39 cellular contexts compared by ENCODE assay signal in genomic region chr11:21301981-21302380, GRCh38.
"Had no signal": no experiment of that assay in that cellular context is flagged by ENCODE, and none has a peak within 500 bp of the region (broad histone marks: within the 10 kb centered on the region; RNA-seq: fewer than 3 reads in every experiment).

No MANE protein-coding gene starts in this region.

- H3K4me1 ChIP-seq: adrenal gland, ascending aorta, body of pancreas, breast epithelium had no signal

- DNase-seq: activated effector memory CD4-positive, alpha-beta T cell treated with anti-CD3 and anti-CD28 coated beads, Interleukin-2, amount 50 U/mL, for 16 hours; activated effector memory CD4-positive, alpha-beta T cell treated with Interleukin-2 at 50 U/mL for 16 hours; activated gamma-delta T cell; activated gamma-delta T cell treated with Interleukin-2 at 50 U/mL for 16 hours; activated naive CD4-positive, alpha-beta T cell; activated naive CD4-positive, alpha-beta T cell treated with anti-CD3 and anti-CD28 coated beads for 36 hours; activated naive CD4-positive, alpha-beta T cell treated with anti-CD3 and anti-CD28 coated beads, Interleukin-2, amount 10 ng/mL, durations not matched to agents 7 days and 5 days; activated naive CD4-positive, alpha-beta T cell treated with anti-CD3 and anti-CD28 coated beads, Interleukin-2, amount 50 U/mL, for 16 hours; activated naive CD4-positive, alpha-beta T cell treated with Interleukin-2 at 50 U/mL for 16 hours; activated naive CD8-positive, alpha-beta T cell treated with anti-CD3 and anti-CD28 coated beads for 36 hours; activated naive CD8-positive, alpha-beta T cell treated with anti-CD3 and anti-CD28 coated beads, Interleukin-2, amount 10 ng/mL, durations not matched to agents 7 days and 5 days; activated naive CD8-positive, alpha-beta T cell treated with anti-CD3 and anti-CD28 coated beads, Interleukin-2, amount 50 U/mL, for 24 hours; activated T-cell treated with anti-CD3 and anti-CD28 coated beads, Interleukin-2, amount 50 U/mL, for 24 hours; activated T-cell treated with anti-CD3 and anti-CD28 coated beads, Interleukin-2, amount 50 U/mL, for 4 hours; activated T-cell treated with anti-CD3 and anti-CD28 coated beads, Interleukin-2, amount 50 U/mL, for 48 hours; activated T-cell treated with anti-CD3 and anti-CD28 coated beads, Interleukin-2, amount 50 U/mL, for 72 hours; adrenal gland; amniotic stem cell; amygdala; anterior cingulate cortex; aorta; body of pancreas; brain microvascular endothelial cell; caudate nucleus; central memory CD4-positive, alpha-beta T cell; cerebellar nuclear complex had no signal

- H3K36me3 ChIP-seq: adrenal gland, ascending aorta, brain microvascular endothelial cell, breast epithelium, cardiac muscle cell had no signal

- FAIRE-seq: astrocyte, bronchial epithelial cell had no signal

- ATAC-seq: activated naive CD4-positive, alpha-beta T cell treated with anti-CD3 and anti-CD28 coated beads, Interleukin-2, amount 50 U/mL, for 72 hours; activated naive CD8-positive, alpha-beta T cell treated with anti-CD3 and anti-CD28 coated beads, Interleukin-2, amount 50 U/mL, for 24 hours; activated T-cell treated with anti-CD3 and anti-CD28 coated beads, Interleukin-2, amount 50 U/mL, for 4 hours; activated T-cell treated with anti-CD3 and anti-CD28 coated beads, Interleukin-2, amount 50 U/mL, for 72 hours; activated T-helper 17 cell treated with anti-CD3 and anti-CD28 coated beads, Interleukin-2, amount 50 U/mL, for 72 hours; body of pancreas had no signal

- H3K9me3 Mint-ChIP-seq: activated naive CD8-positive, alpha-beta T cell treated with anti-CD3 and anti-CD28 coated beads for 36 hours; activated naive CD8-positive, alpha-beta T cell treated with anti-CD3 and anti-CD28 coated beads, Interleukin-2, amount 50 U/mL, for 24 hours; activated T-helper 17 cell treated with anti-CD3 and anti-CD28 coated beads, Interleukin-2, amount 50 U/mL, for 72 hours had no signal

- H3K27me3 ChIP-seq: adrenal gland, ascending aorta, body of pancreas, brain microvascular endothelial cell, breast epithelium, cardiac muscle cell had no signal

- H3K27ac Mint-ChIP-seq: activated naive CD4-positive, alpha-beta T cell treated with anti-CD3 and anti-CD28 coated beads for 36 hours; activated naive CD4-positive, alpha-beta T cell treated with anti-CD3 and anti-CD28 coated beads, Interleukin-2, amount 10 ng/mL, durations not matched to agents 7 days and 5 days; activated naive CD4-positive, alpha-beta T cell treated with anti-CD3 and anti-CD28 coated beads, Interleukin-2, amount 50 U/mL, for 24 hours; activated naive CD4-positive, alpha-beta T cell treated with anti-CD3 and anti-CD28 coated beads, Interleukin-2, amount 50 U/mL, for 72 hours; activated naive CD8-positive, alpha-beta T cell; activated naive CD8-positive, alpha-beta T cell treated with anti-CD3 and anti-CD28 coated beads for 36 hours; activated naive CD8-positive, alpha-beta T cell treated with anti-CD3 and anti-CD28 coated beads, Interleukin-2, amount 10 ng/mL, durations not matched to agents 7 days and 5 days; activated naive CD8-positive, alpha-beta T cell treated with anti-CD3 and anti-CD28 coated beads, Interleukin-2, amount 50 U/mL, for 24 hours; activated T-cell treated with anti-CD3 and anti-CD28 coated beads, Interleukin-2, amount 50 U/mL, for 24 hours; activated T-cell treated with anti-CD3 and anti-CD28 coated beads, Interleukin-2, amount 50 U/mL, for 72 hours; activated T-helper 1 cell treated with anti-CD3 and anti-CD28 coated beads, Interleukin-12 subunit alpha, Interleukin-12 subunit beta, Interleukin-2, Interleukin-4 antibody, amounts not matched to agents 30 ng/mL and 10 ng/mL and 1 ng/mL, durations not matched to agents 14 hours and 24 hours and 36 hours; activated T-helper 17 cell treated with anti-CD3 and anti-CD28 coated beads, Interleukin-2, amount 50 U/mL, for 72 hours; activated T-helper 2 cell treated with anti-CD3 and anti-CD28 coated beads, Interferon-gamma antibody, Interleukin-2, Interleukin-4, amounts not matched to agents 10 μg/mL and 5 μg/mL and 100 μg/mL, durations not matched to agents 14 hours and 24 hours and 36 hours; brain had no signal

- H3K4me3 ChIP-seq: adrenal gland, ascending aorta, body of pancreas, breast epithelium, cardiac muscle cell had no signal

- H3K4me3 Mint-ChIP-seq: activated naive CD4-positive, alpha-beta T cell treated with anti-CD3 and anti-CD28 coated beads for 36 hours; activated naive CD4-positive, alpha-beta T cell treated with anti-CD3 and anti-CD28 coated beads, Interleukin-2, amount 10 ng/mL, durations not matched to agents 7 days and 5 days; activated naive CD4-positive, alpha-beta T cell treated with anti-CD3 and anti-CD28 coated beads, Interleukin-2, amount 50 U/mL, for 24 hours; activated naive CD8-positive, alpha-beta T cell; activated naive CD8-positive, alpha-beta T cell treated with anti-CD3 and anti-CD28 coated beads for 36 hours; activated naive CD8-positive, alpha-beta T cell treated with anti-CD3 and anti-CD28 coated beads, Interleukin-2, amount 10 ng/mL, durations not matched to agents 7 days and 5 days; activated naive CD8-positive, alpha-beta T cell treated with anti-CD3 and anti-CD28 coated beads, Interleukin-2, amount 50 U/mL, for 24 hours; activated T-cell treated with anti-CD3 and anti-CD28 coated beads, Interleukin-2, amount 50 U/mL, for 24 hours; activated T-cell treated with anti-CD3 and anti-CD28 coated beads, Interleukin-2, amount 50 U/mL, for 4 hours; activated T-cell treated with anti-CD3 and anti-CD28 coated beads, Interleukin-2, amount 50 U/mL, for 72 hours; activated T-helper 1 cell treated with anti-CD3 and anti-CD28 coated beads, Interleukin-12 subunit alpha, Interleukin-12 subunit beta, Interleukin-2, Interleukin-4 antibody, amounts not matched to agents 30 ng/mL and 10 ng/mL and 1 ng/mL, durations not matched to agents 14 hours and 24 hours and 36 hours; activated T-helper 17 cell treated with anti-CD3 and anti-CD28 coated beads, Interleukin-2, amount 50 U/mL, for 72 hours; brain; central memory CD8-positive, alpha-beta T cell had no signal

- H3K36me3 Mint-ChIP-seq: activated naive CD4-positive, alpha-beta T cell treated with anti-CD3 and anti-CD28 coated beads, Interleukin-2, amount 10 ng/mL, durations not matched to agents 7 days and 5 days; activated naive CD4-positive, alpha-beta T cell treated with anti-CD3 and anti-CD28 coated beads, Interleukin-2, amount 50 U/mL, for 24 hours; activated naive CD4-positive, alpha-beta T cell treated with anti-CD3 and anti-CD28 coated beads, Interleukin-2, amount 50 U/mL, for 72 hours; activated naive CD8-positive, alpha-beta T cell; activated naive CD8-positive, alpha-beta T cell treated with anti-CD3 and anti-CD28 coated beads for 36 hours; activated naive CD8-positive, alpha-beta T cell treated with anti-CD3 and anti-CD28 coated beads, Interleukin-2, amount 10 ng/mL, durations not matched to agents 7 days and 5 days; brain had no signal

- H3K4me1 Mint-ChIP-seq: activated naive CD4-positive, alpha-beta T cell treated with anti-CD3 and anti-CD28 coated beads, Interleukin-2, amount 10 ng/mL, durations not matched to agents 7 days and 5 days; activated naive CD4-positive, alpha-beta T cell treated with anti-CD3 and anti-CD28 coated beads, Interleukin-2, amount 50 U/mL, for 24 hours; activated naive CD8-positive, alpha-beta T cell treated with anti-CD3 and anti-CD28 coated beads for 36 hours; activated naive CD8-positive, alpha-beta T cell treated with anti-CD3 and anti-CD28 coated beads, Interleukin-2, amount 10 ng/mL, durations not matched to agents 7 days and 5 days; activated naive CD8-positive, alpha-beta T cell treated with anti-CD3 and anti-CD28 coated beads, Interleukin-2, amount 50 U/mL, for 24 hours; activated T-helper 17 cell treated with anti-CD3 and anti-CD28 coated beads, Interleukin-2, amount 50 U/mL, for 72 hours; central memory CD8-positive, alpha-beta T cell had no signal

- H3K9me3 ChIP-seq: adrenal gland, ascending aorta, body of pancreas had no signal

- H3K27me3 Mint-ChIP-seq: activated naive CD4-positive, alpha-beta T cell treated with anti-CD3 and anti-CD28 coated beads, Interleukin-2, amount 10 ng/mL, durations not matched to agents 7 days and 5 days; activated naive CD4-positive, alpha-beta T cell treated with anti-CD3 and anti-CD28 coated beads, Interleukin-2, amount 50 U/mL, for 24 hours; activated naive CD8-positive, alpha-beta T cell; activated naive CD8-positive, alpha-beta T cell treated with anti-CD3 and anti-CD28 coated beads for 36 hours; activated naive CD8-positive, alpha-beta T cell treated with anti-CD3 and anti-CD28 coated beads, Interleukin-2, amount 10 ng/mL, durations not matched to agents 7 days and 5 days; activated naive CD8-positive, alpha-beta T cell treated with anti-CD3 and anti-CD28 coated beads, Interleukin-2, amount 50 U/mL, for 24 hours; activated T-cell treated with anti-CD3 and anti-CD28 coated beads, Interleukin-2, amount 50 U/mL, for 24 hours; activated T-helper 17 cell treated with anti-CD3 and anti-CD28 coated beads, Interleukin-2, amount 50 U/mL, for 72 hours; central memory CD8-positive, alpha-beta T cell had no signal

- H3K27ac ChIP-seq: adrenal gland, ascending aorta, body of pancreas, brain microvascular endothelial cell, breast epithelium, cardiac muscle cell had no signal
